In genomic region chr10:28959850-28960501, GRCh38 we compare ENCODE assay signal across 17 cellular contexts.
DNase-seq lines count a peak whose midpoint lies in the region; ATAC-seq, FAIRE-seq and TF ChIP-seq lines count a peak whose summit lies in the region.
"Had no signal": no experiment of that assay in that cellular context is flagged by ENCODE, and none has a peak within 500 bp of the region (broad histone marks: within the 10 kb centered on the region; RNA-seq: fewer than 3 reads in every experiment).

No MANE protein-coding gene starts in this region.

- TF ChIP-seq POLR2A in HepG2 (IDR thresholded peaks at IDR 0.05; ENCODE audit: insufficient read depth in 1 of 2, low read depth in 2 of 2, low read length in 2 of 2) (no peak), right lobe of liver (IDR thresholded peaks at IDR 0.05) (no peak), GM12878 (IDR thresholded peaks at IDR 0.05; ENCODE audit: low read depth, low read length) (no peak)

- H3K79me2 ChIP-seq in HepG2 (ENCODE audit: insufficient read depth, low read length): no peaks in the 10 kb centered on the region
- no peaks in the 10 kb centered on the region for H3K79me2 ChIP-seq in GM12878 (ENCODE audit: control insufficient read depth, insufficient read depth, low read length)

- BruUV-seq in HepG2 (replicated peaks; lab: Mats Ljungman, UMichigan): no TSS peak
- BruUV-seq in GM12878 (replicated peaks; lab: Mats Ljungman, UMichigan): no TSS peak

- H2AFZ ChIP-seq in HepG2 (ENCODE audit: low read length): no peak overlapping the region
- H2AFZ ChIP-seq in GM12878 (ENCODE audit: control insufficient read depth, low read depth, low read length): no peak overlapping the region
- H2AFZ ChIP-seq: GM23248 had no signal

- TF ChIP-seq RAD21 in HepG2 (CRISPR knock-in tag; IDR thresholded peaks at IDR 0.05): no peak
- TF ChIP-seq RAD21 in GM12878 (IDR thresholded peaks at IDR 0.05; ENCODE audit: insufficient read depth, low read depth, low read length): no peak

- H3K9me3 ChIP-seq in HepG2 (ENCODE audit: low read length) (no peaks in the 10 kb centered on the region), right lobe of liver (no peaks in the 10 kb centered on the region), GM12878 (replicated peaks; ENCODE audit: control insufficient read depth, insufficient read depth, low read length) (no peaks in the 10 kb centered on the region), thoracic aorta (no peaks in the 10 kb centered on the region)

- H3K27ac ChIP-seq in HepG2 (ENCODE audit: extremely low read length, insufficient read depth, low read length): no peak overlapping the region
- no peak overlapping the region for H3K27ac ChIP-seq in right lobe of liver
- H3K27ac ChIP-seq in GM12878 (ENCODE audit: control insufficient read depth, insufficient read depth): no peak overlapping the region
- H3K27ac ChIP-seq in thoracic aorta: no peak overlapping the region
- H3K27ac ChIP-seq: GM23248, RWPE1, SJSA1 had no signal

- H3K36me3 ChIP-seq in HepG2 (replicated peaks in 1 of 2; ENCODE audit: control insufficient read depth in 1 of 2, insufficient read depth in 2 of 2, low read length in 2 of 2): no peaks in the 10 kb centered on the region
- H3K36me3 ChIP-seq in right lobe of liver: no peaks in the 10 kb centered on the region
- H3K36me3 ChIP-seq in GM12878 (ENCODE audit: control insufficient read depth in 2 of 2, insufficient read depth in 2 of 2, low read length in 1 of 2): no peaks in the 10 kb centered on the region
- no peaks in the 10 kb centered on the region for H3K36me3 ChIP-seq in thoracic aorta
- H3K36me3 ChIP-seq: SJSA1 had no signal

- H4K20me1 ChIP-seq in HepG2 (ENCODE audit: insufficient read depth, low read length) (no peaks in the 10 kb centered on the region), GM12878 (ENCODE audit: control insufficient read depth, insufficient read depth) (no peaks in the 10 kb centered on the region)

- H3K27me3 ChIP-seq in HepG2 (ENCODE audit: control insufficient read depth in 1 of 2, insufficient read depth in 2 of 2, low read length in 2 of 2) (no peaks in the 10 kb centered on the region; a peak in 1 of 5 replicates), right lobe of liver (no peaks in the 10 kb centered on the region), GM12878 (replicated peaks in 1 of 2; ENCODE audit: control insufficient read depth in 2 of 2, insufficient read depth in 2 of 2, low read length in 1 of 2) (no peaks in the 10 kb centered on the region), thoracic aorta (replicated peaks; ENCODE audit: insufficient read depth) (no peaks in the 10 kb centered on the region)
- H3K27me3 ChIP-seq: SJSA1 had no signal

- no peak for TF ChIP-seq EP300 in HepG2 (IDR thresholded peaks at IDR 0.05; ENCODE audit: low read depth in 2 of 2, low read length in 2 of 2)
- no peak for TF ChIP-seq EP300 in HepG2 (CRISPR knock-in tag; IDR thresholded peaks at IDR 0.05; ENCODE audit: borderline replicate concordance)
- no peak for TF ChIP-seq EP300 in GM12878 (IDR thresholded peaks at IDR 0.05; ENCODE audit: borderline replicate concordance in 1 of 2, control insufficient read depth in 1 of 2, low read depth in 2 of 2, low read length in 2 of 2)

- H3K4me2 ChIP-seq in HepG2 (ENCODE audit: low read depth, low read length): no peak overlapping the region
- H3K4me2 ChIP-seq in GM12878 (ENCODE audit: control insufficient read depth, insufficient read depth): no peak overlapping the region

- WGBS in HepG2 (ENCODE audit: low lambda C conversion rate): 83% methylated on average over 7 of the region's 7 CpGs
- 92% methylated on average over 7 of the region's 7 CpGs for WGBS in right lobe of liver (ENCODE audit: insufficient coverage, low coverage, low lambda C conversion rate, missing lambda C conversion rate)
- 62% methylated on average over 7 of the region's 7 CpGs for WGBS in GM12878 (ENCODE audit: insufficient coverage, insufficient replicate concordance, low lambda C conversion rate, missing lambda C conversion rate)

- H3K9ac ChIP-seq in HepG2 (ENCODE audit: insufficient read depth, low read depth, low read length) (no peak overlapping the region), GM12878 (ENCODE audit: control insufficient read depth, insufficient read depth, low read length) (no peak overlapping the region)
- H3K9ac ChIP-seq: GM23248 had no signal

- POLR2A ChIA-PET in HepG2 (lab: Yijun Ruan, JAX) (no interaction called here), GM12878 (lab: Charles Lee) (no interaction called here)

- CTCF ChIA-PET in HepG2 (lab: Yijun Ruan, JAX; ENCODE audit: low intra/inter-chr PET ratio, low total read pairs): no interaction called here
- CTCF ChIA-PET in GM12878 (lab: Yijun Ruan, JAX): interaction anchor here (1.2 kb wide), 1 partner anchor 9 kb away, joined by 3 read pairs; no protein-coding TSS in a partner anchor

- peaks cover 10% of the 10 kb centered on the region; the same call in 1 of the 2 replicates for H3K4me1 ChIP-seq in HepG2 (ENCODE audit: insufficient read depth, low read length)
- no peaks in the 10 kb centered on the region for H3K4me1 ChIP-seq in right lobe of liver
- H3K4me1 ChIP-seq in GM12878 (ENCODE audit: control insufficient read depth, insufficient read depth, low read length): no peaks in the 10 kb centered on the region
- H3K4me1 ChIP-seq in thoracic aorta (ENCODE audit: control insufficient read depth in 1 of 2, low read depth in 2 of 2): peaks cover 4% of the 10 kb centered on the region in 2 donors
- H3K4me1 ChIP-seq: Caco-2 had no signal

- FAIRE-seq in HepG2 (lab: Jason Lieb, UNC): no peak
- no peak for FAIRE-seq in GM12878 (lab: Jason Lieb, UNC)

- intact Hi-C loops in HepG2 (cut with micrococcal nuclease; ENCODE audit: unreplicated experiment): no loop called here
- intact Hi-C loops in right lobe of liver (cut with DNase I): no loop called here
- intact Hi-C loops in GM12878 (cut with micrococcal nuclease; ENCODE audit: unreplicated experiment): no loop called here

- DNase-seq in HepG2 (ENCODE audit: low spot score) (no peak), right lobe of liver (no peak), GM12878 (ENCODE audit: low read depth, low spot score) (no peak), kidney tubule cell (ENCODE audit: low spot score) (peak; percentile 27), thoracic aorta (ENCODE audit: low spot score) (no peak), HPDE6-E6E7 (ENCODE audit: extremely low spot score) (no peak)
- no peak for DNase-seq in activated naive CD4-positive, alpha-beta T cell treated with Interleukin-2 at 50 U/mL for 16 hours
- DNase-seq in activated T-cell treated with anti-CD3 and anti-CD28 coated beads, Interleukin-2, amount 50 U/mL, for 48 hours: no peak
- DNase-seq: Caco-2, GM23248, Kasumi-1, NCI-H1105 treated with DMSO at 0.1 percent for 48 hours, NCI-H1694 treated with DMSO at 0.1 percent for 48 hours, NCI-H446 treated with DMSO at 0.1 percent for 48 hours, PC-3 had no signal

- in situ Hi-C loops in HepG2 (cut with HindIII; ENCODE audit: extremely low pct_ligation_motif_present, low pct_unique_long_range_greater_than_20kb) (no loop called here), GM12878 (cut with MboI) (no loop called here)

- SMC1A ChIA-PET in GM12878 (lab: Charles Lee; ENCODE audit: uncharacterized antibody, unreplicated experiment): no interaction called here

- RAD21 ChIA-PET in GM12878 (lab: Charles Lee; ENCODE audit: unreplicated experiment): no interaction called here

- TF ChIP-seq CTCF in HepG2 (CRISPR knock-in tag; IDR thresholded peaks at IDR 0.05) (no peak), right lobe of liver (IDR thresholded peaks at IDR 0.05) (no peak), GM12878 (IDR thresholded peaks at IDR 0.05 in 2 of 3, conservative IDR thresholded peaks at IDR 0.05 in 1 of 3; ENCODE audit: control insufficient read depth in 2 of 3, extremely low read depth in 1 of 3, insufficient read depth in 1 of 3, low read depth in 3 of 3, low read length in 3 of 3) (no peak), thoracic aorta (IDR thresholded peaks at IDR 0.05) (no peak)

- ATAC-seq in HepG2: no peak
- ATAC-seq in right lobe of liver: no peak
- no peak for ATAC-seq in GM12878
- peak; percentile 76 for ATAC-seq in thoracic aorta (ENCODE audit: insufficient number of reproducible peaks, low FRiP score, low read depth)
- ATAC-seq: PC-3 had no signal

- H3K4me3 ChIP-seq in HepG2 (replicated peaks in 1 of 3; ENCODE audit: insufficient read depth in 1 of 3, low read depth in 2 of 3, low read length in 3 of 3): no peak overlapping the region
- no peak overlapping the region for H3K4me3 ChIP-seq in right lobe of liver
- no peak overlapping the region for H3K4me3 ChIP-seq in GM12878
- no peak overlapping the region for H3K4me3 ChIP-seq in thoracic aorta
- H3K4me3 ChIP-seq: GM23248, SJSA1 had no signal

TF ChIP-seq in HepG2, 621 proteins besides CTCF, POLR2A, EP300 and RAD21 (continues in another document):
- TF ChIP-seq ZBTB38 (CRISPR knock-in tag; IDR thresholded peaks at IDR 0.05): no peak

TF ChIP-seq in GM12878, 131 proteins besides CTCF, POLR2A, EP300 and RAD21:
- TF ChIP-seq ATF7 (IDR thresholded peaks at IDR 0.05; ENCODE audit: low read depth): peak; percentile 45; the same call in 1 of the 2 replicates
- TF ChIP-seq RELB (IDR thresholded peaks at IDR 0.05; ENCODE audit: low read depth): no peak
